ENCODE assay signal across 2 cellular contexts in the genomic region with DNA sequence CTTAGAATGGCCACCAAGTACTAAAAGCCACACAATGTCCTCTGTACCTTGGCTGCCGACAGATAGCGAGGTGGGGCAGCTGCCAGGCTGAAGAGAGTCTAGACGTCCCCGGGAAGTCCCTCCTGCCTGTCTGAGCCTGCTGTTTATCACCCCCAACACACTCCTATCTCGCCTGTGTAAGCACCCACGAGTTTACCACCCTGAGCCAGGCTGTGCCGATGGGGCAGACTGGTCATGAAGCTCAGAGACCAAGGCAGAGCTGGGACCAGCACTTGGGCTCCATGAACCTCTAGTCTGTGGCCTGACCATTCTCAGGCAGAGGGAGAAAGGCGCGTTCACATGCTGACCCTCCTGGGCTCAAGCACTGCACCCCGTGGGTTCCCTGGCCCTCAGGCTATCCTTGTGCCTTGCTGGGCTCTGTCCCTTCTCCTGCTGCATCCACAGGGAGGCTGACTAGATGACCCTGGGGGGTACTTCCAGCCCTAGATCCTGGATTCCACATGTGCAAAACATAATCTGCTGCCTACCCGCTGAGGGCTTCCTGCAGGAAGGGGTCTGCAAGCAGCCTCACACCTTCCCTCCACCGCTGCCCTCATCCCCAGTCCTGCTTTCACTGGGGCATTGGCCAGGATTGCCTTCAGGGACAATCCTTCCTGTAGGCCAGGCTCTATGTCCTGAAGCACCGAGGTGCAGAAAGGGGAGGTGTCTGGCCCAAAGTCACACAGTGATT.
TF ChIP-seq lines count a peak whose summit lies in the region.

No MANE protein-coding gene starts in this region.

TF ChIP-seq in K562, 482 proteins besides CTCF, POLR2A, EP300 and RAD21 (continues in another document):
- TF ChIP-seq, protein P1, sequence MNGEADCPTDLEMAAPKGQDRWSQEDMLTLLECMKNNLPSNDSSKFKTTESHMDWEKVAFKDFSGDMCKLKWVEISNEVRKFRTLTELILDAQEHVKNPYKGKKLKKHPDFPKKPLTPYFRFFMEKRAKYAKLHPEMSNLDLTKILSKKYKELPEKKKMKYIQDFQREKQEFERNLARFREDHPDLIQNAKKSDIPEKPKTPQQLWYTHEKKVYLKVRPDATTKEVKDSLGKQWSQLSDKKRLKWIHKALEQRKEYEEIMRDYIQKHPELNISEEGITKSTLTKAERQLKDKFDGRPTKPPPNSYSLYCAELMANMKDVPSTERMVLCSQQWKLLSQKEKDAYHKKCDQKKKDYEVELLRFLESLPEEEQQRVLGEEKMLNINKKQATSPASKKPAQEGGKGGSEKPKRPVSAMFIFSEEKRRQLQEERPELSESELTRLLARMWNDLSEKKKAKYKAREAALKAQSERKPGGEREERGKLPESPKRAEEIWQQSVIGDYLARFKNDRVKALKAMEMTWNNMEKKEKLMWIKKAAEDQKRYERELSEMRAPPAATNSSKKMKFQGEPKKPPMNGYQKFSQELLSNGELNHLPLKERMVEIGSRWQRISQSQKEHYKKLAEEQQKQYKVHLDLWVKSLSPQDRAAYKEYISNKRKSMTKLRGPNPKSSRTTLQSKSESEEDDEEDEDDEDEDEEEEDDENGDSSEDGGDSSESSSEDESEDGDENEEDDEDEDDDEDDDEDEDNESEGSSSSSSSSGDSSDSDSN (IDR thresholded peaks at IDR 0.05; ENCODE audit: borderline replicate concordance in 1 of 2, low read depth in 2 of 2, low read length in 2 of 2) = no peak
- TF ChIP-seq ZC3H11A (IDR thresholded peaks at IDR 0.05; ENCODE audit: low read depth, low read length) (no peak), ZNF444 (CRISPR knock-in tag; IDR thresholded peaks at IDR 0.05) (no peak), TCF7 (IDR thresholded peaks at IDR 0.05; ENCODE audit: borderline replicate concordance) (no peak), BRCA1 (IDR thresholded peaks at IDR 0.05) (no peak), BRCA1 (CRISPR knock-in tag; IDR thresholded peaks at IDR 0.05) (no peak), ZFPM2 (CRISPR knock-in tag; IDR thresholded peaks at IDR 0.05) (no peak), ZFP36 (IDR thresholded peaks at IDR 0.05; ENCODE audit: low read depth, low read length, partially characterized antibody) (peak; percentile 4), HNRNPL (IDR thresholded peaks at IDR 0.05; ENCODE audit: low read depth, low read length) (no peak), HLTF (IDR thresholded peaks at IDR 0.05) (no peak), NCOA1 (IDR thresholded peaks at IDR 0.05; ENCODE audit: low read depth) (no peak), ZNF586 (CRISPR knock-in tag; conservative IDR thresholded peaks at IDR 0.05) (no peak), SRSF7 (optimal IDR thresholded peaks at IDR 0.05; ENCODE audit: low read depth, low read length) (no peak), TARDBP (IDR thresholded peaks at IDR 0.05) (no peak), MAFK (IDR thresholded peaks at IDR 0.05; ENCODE audit: low read length) (no peak)
- TF ChIP-seq, protein P2, sequence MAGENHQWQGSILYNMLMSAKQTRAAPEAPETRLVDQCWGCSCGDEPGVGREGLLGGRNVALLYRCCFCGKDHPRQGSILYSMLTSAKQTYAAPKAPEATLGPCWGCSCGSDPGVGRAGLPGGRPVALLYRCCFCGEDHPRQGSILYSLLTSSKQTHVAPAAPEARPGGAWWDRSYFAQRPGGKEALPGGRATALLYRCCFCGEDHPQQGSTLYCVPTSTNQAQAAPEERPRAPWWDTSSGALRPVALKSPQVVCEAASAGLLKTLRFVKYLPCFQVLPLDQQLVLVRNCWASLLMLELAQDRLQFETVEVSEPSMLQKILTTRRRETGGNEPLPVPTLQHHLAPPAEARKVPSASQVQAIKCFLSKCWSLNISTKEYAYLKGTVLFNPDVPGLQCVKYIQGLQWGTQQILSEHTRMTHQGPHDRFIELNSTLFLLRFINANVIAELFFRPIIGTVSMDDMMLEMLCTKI (IDR thresholded peaks at IDR 0.05; ENCODE audit: partially characterized antibody) = no peak
- TF ChIP-seq, protein P3, sequence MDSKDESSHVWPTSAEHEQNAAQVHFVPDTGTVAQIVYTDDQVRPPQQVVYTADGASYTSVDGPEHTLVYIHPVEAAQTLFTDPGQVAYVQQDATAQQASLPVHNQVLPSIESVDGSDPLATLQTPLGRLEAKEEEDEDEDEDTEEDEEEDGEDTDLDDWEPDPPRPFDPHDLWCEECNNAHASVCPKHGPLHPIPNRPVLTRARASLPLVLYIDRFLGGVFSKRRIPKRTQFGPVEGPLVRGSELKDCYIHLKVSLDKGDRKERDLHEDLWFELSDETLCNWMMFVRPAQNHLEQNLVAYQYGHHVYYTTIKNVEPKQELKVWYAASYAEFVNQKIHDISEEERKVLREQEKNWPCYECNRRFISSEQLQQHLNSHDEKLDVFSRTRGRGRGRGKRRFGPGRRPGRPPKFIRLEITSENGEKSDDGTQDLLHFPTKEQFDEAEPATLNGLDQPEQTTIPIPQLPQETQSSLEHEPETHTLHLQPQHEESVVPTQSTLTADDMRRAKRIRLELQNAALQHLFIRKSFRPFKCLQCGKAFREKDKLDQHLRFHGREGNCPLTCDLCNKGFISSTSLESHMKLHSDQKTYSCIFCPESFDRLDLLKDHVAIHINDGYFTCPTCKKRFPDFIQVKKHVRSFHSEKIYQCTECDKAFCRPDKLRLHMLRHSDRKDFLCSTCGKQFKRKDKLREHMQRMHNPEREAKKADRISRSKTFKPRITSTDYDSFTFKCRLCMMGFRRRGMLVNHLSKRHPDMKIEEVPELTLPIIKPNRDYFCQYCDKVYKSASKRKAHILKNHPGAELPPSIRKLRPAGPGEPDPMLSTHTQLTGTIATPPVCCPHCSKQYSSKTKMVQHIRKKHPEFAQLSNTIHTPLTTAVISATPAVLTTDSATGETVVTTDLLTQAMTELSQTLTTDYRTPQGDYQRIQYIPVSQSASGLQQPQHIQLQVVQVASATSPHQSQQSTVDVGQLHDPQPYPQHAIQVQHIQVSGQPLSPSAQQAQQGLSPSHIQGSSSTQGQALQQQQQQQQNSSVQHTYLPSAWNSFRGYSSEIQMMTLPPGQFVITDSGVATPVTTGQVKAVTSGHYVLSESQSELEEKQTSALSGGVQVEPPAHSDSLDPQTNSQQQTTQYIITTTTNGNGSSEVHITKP (IDR thresholded peaks at IDR 0.05; ENCODE audit: partially characterized antibody) = no peak
- TF ChIP-seq, protein P4, sequence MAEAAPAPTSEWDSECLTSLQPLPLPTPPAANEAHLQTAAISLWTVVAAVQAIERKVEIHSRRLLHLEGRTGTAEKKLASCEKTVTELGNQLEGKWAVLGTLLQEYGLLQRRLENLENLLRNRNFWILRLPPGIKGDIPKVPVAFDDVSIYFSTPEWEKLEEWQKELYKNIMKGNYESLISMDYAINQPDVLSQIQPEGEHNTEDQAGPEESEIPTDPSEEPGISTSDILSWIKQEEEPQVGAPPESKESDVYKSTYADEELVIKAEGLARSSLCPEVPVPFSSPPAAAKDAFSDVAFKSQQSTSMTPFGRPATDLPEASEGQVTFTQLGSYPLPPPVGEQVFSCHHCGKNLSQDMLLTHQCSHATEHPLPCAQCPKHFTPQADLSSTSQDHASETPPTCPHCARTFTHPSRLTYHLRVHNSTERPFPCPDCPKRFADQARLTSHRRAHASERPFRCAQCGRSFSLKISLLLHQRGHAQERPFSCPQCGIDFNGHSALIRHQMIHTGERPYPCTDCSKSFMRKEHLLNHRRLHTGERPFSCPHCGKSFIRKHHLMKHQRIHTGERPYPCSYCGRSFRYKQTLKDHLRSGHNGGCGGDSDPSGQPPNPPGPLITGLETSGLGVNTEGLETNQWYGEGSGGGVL (CRISPR knock-in tag; IDR thresholded peaks at IDR 0.05) = no peak
- TF ChIP-seq, protein P5, sequence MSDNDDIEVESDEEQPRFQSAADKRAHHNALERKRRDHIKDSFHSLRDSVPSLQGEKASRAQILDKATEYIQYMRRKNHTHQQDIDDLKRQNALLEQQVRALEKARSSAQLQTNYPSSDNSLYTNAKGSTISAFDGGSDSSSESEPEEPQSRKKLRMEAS (CRISPR knock-in tag; IDR thresholded peaks at IDR 0.05) = peak; percentile 17; the same call in 1 of the 2 replicates

TF ChIP-seq in neural cell, 6 proteins besides CTCF, POLR2A, EP300 and RAD21:
- no peak for TF ChIP-seq TAF1 (IDR thresholded peaks at IDR 0.05; ENCODE audit: low read depth)
- no peak for TF ChIP-seq MXI1 (conservative IDR thresholded peaks at IDR 0.05; ENCODE audit: poor library complexity, severe bottlenecking)
- TF ChIP-seq, protein P6, sequence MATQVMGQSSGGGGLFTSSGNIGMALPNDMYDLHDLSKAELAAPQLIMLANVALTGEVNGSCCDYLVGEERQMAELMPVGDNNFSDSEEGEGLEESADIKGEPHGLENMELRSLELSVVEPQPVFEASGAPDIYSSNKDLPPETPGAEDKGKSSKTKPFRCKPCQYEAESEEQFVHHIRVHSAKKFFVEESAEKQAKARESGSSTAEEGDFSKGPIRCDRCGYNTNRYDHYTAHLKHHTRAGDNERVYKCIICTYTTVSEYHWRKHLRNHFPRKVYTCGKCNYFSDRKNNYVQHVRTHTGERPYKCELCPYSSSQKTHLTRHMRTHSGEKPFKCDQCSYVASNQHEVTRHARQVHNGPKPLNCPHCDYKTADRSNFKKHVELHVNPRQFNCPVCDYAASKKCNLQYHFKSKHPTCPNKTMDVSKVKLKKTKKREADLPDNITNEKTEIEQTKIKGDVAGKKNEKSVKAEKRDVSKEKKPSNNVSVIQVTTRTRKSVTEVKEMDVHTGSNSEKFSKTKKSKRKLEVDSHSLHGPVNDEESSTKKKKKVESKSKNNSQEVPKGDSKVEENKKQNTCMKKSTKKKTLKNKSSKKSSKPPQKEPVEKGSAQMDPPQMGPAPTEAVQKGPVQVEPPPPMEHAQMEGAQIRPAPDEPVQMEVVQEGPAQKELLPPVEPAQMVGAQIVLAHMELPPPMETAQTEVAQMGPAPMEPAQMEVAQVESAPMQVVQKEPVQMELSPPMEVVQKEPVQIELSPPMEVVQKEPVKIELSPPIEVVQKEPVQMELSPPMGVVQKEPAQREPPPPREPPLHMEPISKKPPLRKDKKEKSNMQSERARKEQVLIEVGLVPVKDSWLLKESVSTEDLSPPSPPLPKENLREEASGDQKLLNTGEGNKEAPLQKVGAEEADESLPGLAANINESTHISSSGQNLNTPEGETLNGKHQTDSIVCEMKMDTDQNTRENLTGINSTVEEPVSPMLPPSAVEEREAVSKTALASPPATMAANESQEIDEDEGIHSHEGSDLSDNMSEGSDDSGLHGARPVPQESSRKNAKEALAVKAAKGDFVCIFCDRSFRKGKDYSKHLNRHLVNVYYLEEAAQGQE (IDR thresholded peaks at IDR 0.05; ENCODE audit: borderline replicate concordance) = no peak
- no peak for TF ChIP-seq SMC3 (conservative IDR thresholded peaks at IDR 0.05; ENCODE audit: poor library complexity)
- no peak for TF ChIP-seq EZH2 (IDR thresholded peaks at IDR 0.05; ENCODE audit: borderline replicate concordance, insufficient read depth, low read length, poor library complexity, severe bottlenecking)
- no peak for TF ChIP-seq POLR2AphosphoS5 (IDR thresholded peaks at IDR 0.05)
